In genomic region chr14:66477567-66477966, GRCh38 we compare ENCODE assay signal across 30 cellular contexts. TPM values are rescaled to one million over a fixed set of nuclear protein-coding genes. Genes with fewer than 3 reads are reported as not detected.
"Had no signal": no experiment of that assay in that cellular context is flagged by ENCODE, and none has a peak within 500 bp of the region (broad histone marks: within the 10 kb centered on the region; RNA-seq: fewer than 3 reads in every experiment).

No MANE protein-coding gene starts in this region.

- H3K9me3 ChIP-seq: esophagus muscularis mucosa, left ventricle myocardium inferior, right lobe of liver, testis, vagina had no signal

- H3K36me3 ChIP-seq: brain microvascular endothelial cell, esophagus muscularis mucosa, left ventricle myocardium inferior, right lobe of liver, vagina had no signal

- H3K36me3 Mint-ChIP-seq: activated naive CD4-positive, alpha-beta T cell treated with anti-CD3 and anti-CD28 coated beads, Interleukin-2, amount 50 U/mL, for 72 hours; stimulated activated naive B cell treated with anti-CD40 and anti-IgM and Interleukin-4, amounts not matched to agents 10 μg/mL and 1 μg/mL and 100 μg/mL, for 72 hours had no signal

- H3K4me1 Mint-ChIP-seq: activated B cell treated with CpG ODN at 0.5 μM for 24 hours; activated CD4-positive, alpha-beta T cell treated with anti-CD3 and anti-CD28 coated beads for 36 hours; activated T-helper 17 cell treated with anti-CD3 and anti-CD28 coated beads, Interleukin-2, amount 50 U/mL, for 72 hours; naive thymus-derived CD4-positive, alpha-beta T cell; neural crest cell; stimulated activated naive B cell treated with anti-CD40 and anti-IgM and Interleukin-4, amounts not matched to agents 10 μg/mL and 1 μg/mL and 100 μg/mL, for 72 hours had no signal

- H3K4me1 ChIP-seq: testis, vagina had no signal

- H3K27me3 Mint-ChIP-seq: activated B cell treated with CpG ODN at 0.5 μM for 24 hours; activated CD4-positive, alpha-beta T cell treated with anti-CD3 and anti-CD28 coated beads for 36 hours; activated T-cell treated with anti-CD3 and anti-CD28 coated beads, Interleukin-2, amount 50 U/mL, for 24 hours; activated T-helper 17 cell treated with anti-CD3 and anti-CD28 coated beads, Interleukin-2, amount 50 U/mL, for 72 hours; naive thymus-derived CD4-positive, alpha-beta T cell; stimulated activated naive B cell treated with anti-CD40 and anti-IgM and Interleukin-4, amounts not matched to agents 10 μg/mL and 1 μg/mL and 100 μg/mL, for 72 hours had no signal

- ATAC-seq: activated CD4-positive, alpha-beta T cell treated with anti-CD3 and anti-CD28 coated beads for 36 hours; activated naive CD4-positive, alpha-beta T cell treated with anti-CD3 and anti-CD28 coated beads, Interleukin-2, amount 50 U/mL, for 72 hours; activated T-helper 17 cell treated with anti-CD3 and anti-CD28 coated beads, Interleukin-2, amount 50 U/mL, for 72 hours; naive thymus-derived CD4-positive, alpha-beta T cell; right lobe of liver; stimulated activated naive B cell treated with anti-CD40 and anti-IgM and Interleukin-4, amounts not matched to agents 10 μg/mL and 1 μg/mL and 100 μg/mL, for 72 hours had no signal

- H3K4me3 Mint-ChIP-seq: activated B cell treated with CpG ODN at 0.5 μM for 24 hours; activated CD4-positive, alpha-beta T cell treated with anti-CD3 and anti-CD28 coated beads for 36 hours; activated T-cell treated with anti-CD3 and anti-CD28 coated beads, Interleukin-2, amount 50 U/mL, for 24 hours; activated T-helper 17 cell treated with anti-CD3 and anti-CD28 coated beads, Interleukin-2, amount 50 U/mL, for 72 hours; naive thymus-derived CD4-positive, alpha-beta T cell; neural crest cell; stimulated activated naive B cell treated with anti-CD40 and anti-IgM and Interleukin-4, amounts not matched to agents 10 μg/mL and 1 μg/mL and 100 μg/mL, for 72 hours had no signal

- H3K27ac ChIP-seq: brain microvascular endothelial cell, esophagus muscularis mucosa, hepatocyte, left ventricle myocardium inferior, right lobe of liver, skin epidermis, testis, vagina had no signal

- H3K27me3 ChIP-seq: brain microvascular endothelial cell, esophagus muscularis mucosa, hepatocyte, right lobe of liver, testis, vagina had no signal

- H3K27ac Mint-ChIP-seq: activated B cell treated with CpG ODN at 0.5 μM for 24 hours; activated CD4-positive, alpha-beta T cell treated with anti-CD3 and anti-CD28 coated beads for 36 hours; activated naive CD4-positive, alpha-beta T cell treated with anti-CD3 and anti-CD28 coated beads, Interleukin-2, amount 50 U/mL, for 72 hours; activated T-cell treated with anti-CD3 and anti-CD28 coated beads, Interleukin-2, amount 50 U/mL, for 24 hours; activated T-helper 17 cell treated with anti-CD3 and anti-CD28 coated beads, Interleukin-2, amount 50 U/mL, for 72 hours; naive thymus-derived CD4-positive, alpha-beta T cell; stimulated activated naive B cell treated with anti-CD40 and anti-IgM and Interleukin-4, amounts not matched to agents 10 μg/mL and 1 μg/mL and 100 μg/mL, for 72 hours had no signal

- DNase-seq: activated B cell treated with CpG ODN at 0.5 μM for 24 hours; activated CD4-positive, alpha-beta T cell treated with anti-CD3 and anti-CD28 coated beads for 36 hours; activated CD4-positive, alpha-beta T cell treated with anti-CD3 and anti-CD28 coated beads, Interleukin-2, amount 50 U/mL, for 4 hours; activated CD8-positive, alpha-beta memory T cell treated with anti-CD3 and anti-CD28 coated beads for 24 hours; activated CD8-positive, alpha-beta memory T cell treated with anti-CD3 and anti-CD28 coated beads, Interleukin-2, amount 50 U/mL, for 4 hours; activated T-cell treated with anti-CD3 and anti-CD28 coated beads, Interleukin-2, amount 50 U/mL, for 24 hours; aorta; caudate nucleus; effector memory CD4-positive, alpha-beta T cell; glutamatergic neuron; left ventricle myocardium inferior; naive thymus-derived CD4-positive, alpha-beta T cell; occipital lobe; posterior cingulate gyrus; right lobe of liver; stimulated activated CD4-positive, alpha-beta T cell treated with anti-CD3 and anti-CD28 coated beads, Interleukin-1b, Interleukin-23, amount 100 ng/mL, for 48 hours; stimulated activated naive B cell treated with anti-CD40 and anti-IgM and Interleukin-4, amounts not matched to agents 10 μg/mL and 1 μg/mL and 100 μg/mL, for 72 hours; testis; trophoblast cell had no signal

- H3K9me3 Mint-ChIP-seq: activated B cell treated with CpG ODN at 0.5 μM for 24 hours; activated naive CD4-positive, alpha-beta T cell treated with anti-CD3 and anti-CD28 coated beads, Interleukin-2, amount 50 U/mL, for 72 hours; activated T-helper 17 cell treated with anti-CD3 and anti-CD28 coated beads, Interleukin-2, amount 50 U/mL, for 72 hours; stimulated activated naive B cell treated with anti-CD40 and anti-IgM and Interleukin-4, amounts not matched to agents 10 μg/mL and 1 μg/mL and 100 μg/mL, for 72 hours had no signal

- H3K4me3 ChIP-seq: esophagus muscularis mucosa, hepatocyte, left ventricle myocardium inferior, right lobe of liver, skin epidermis, testis, vagina had no signal

RNA-seq across cellular contexts. Expression of gene CCDC196, which starts 8.6 kb away (rescaled TPM):
- total RNA-seq: activated B cell treated with CpG ODN at 0.5 μM for 24 hours; activated CD4-positive, alpha-beta T cell treated with anti-CD3 and anti-CD28 coated beads for 36 hours; activated naive CD4-positive, alpha-beta T cell treated with anti-CD3 and anti-CD28 coated beads, Interleukin-2, amount 50 U/mL, for 72 hours; activated T-helper 17 cell treated with anti-CD3 and anti-CD28 coated beads, Interleukin-2, amount 50 U/mL, for 72 hours; aorta; dermis blood vessel endothelial cell; esophagus muscularis mucosa; frontal cortex; hepatocyte; left ventricle myocardium inferior; lung microvascular endothelial cell; naive thymus-derived CD4-positive, alpha-beta T cell; neural crest cell; occipital lobe; vagina had no signal
- polyA plus RNA-seq: aorta; hepatocyte; naive thymus-derived CD4-positive, alpha-beta T cell had no signal
